Comparison of ENCODE assay signal across 8 cellular contexts in the genomic region with DNA sequence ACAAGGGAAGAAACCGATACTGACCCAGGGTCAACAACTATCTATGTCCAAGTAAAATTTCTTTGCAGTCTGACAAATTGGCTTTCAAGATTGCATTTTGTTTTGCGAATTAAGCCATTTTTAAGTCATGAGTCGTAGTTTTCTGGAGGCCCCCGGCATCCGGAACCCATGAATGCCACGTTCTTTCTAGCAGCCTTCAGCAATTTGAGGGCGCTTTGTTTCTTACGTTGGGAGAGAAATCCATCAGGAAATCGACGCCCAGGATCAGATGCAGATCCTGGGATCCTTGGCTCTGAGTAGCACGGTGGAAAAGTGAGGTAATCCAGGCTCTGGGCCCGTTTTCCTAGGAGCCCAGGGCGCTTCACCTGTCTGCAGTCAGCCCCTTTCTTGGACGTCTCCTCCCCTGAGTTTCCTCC. TPM values are rescaled to one million over a fixed set of nuclear protein-coding genes. Genes with fewer than 3 reads are reported as not detected.
A peak's percentile ranks its signal among the peaks of the same experiment; 100 is the strongest.
DNase-seq lines count a peak whose midpoint lies in the region; ATAC-seq and TF ChIP-seq lines count a peak whose summit lies in the region.

No MANE protein-coding gene starts in this region.

- WGBS in HUES64 = 4% methylated on average over 14 of the region's 14 CpGs
- WGBS in mesenchymal stem cell = 2% methylated on average over 14 of the region's 14 CpGs

- no peak overlapping the region for H2AK5ac ChIP-seq in mesenchymal stem cell (ENCODE audit: low read length, severe bottlenecking)

- no peak for TF ChIP-seq CTCF in brain microvascular endothelial cell (IDR thresholded peaks at IDR 0.05; ENCODE audit: low read depth, low read length, missing control alignments)
- no peak for TF ChIP-seq CTCF in uterus (IDR thresholded peaks at IDR 0.05)

- peak overlapping the region; percentile 96 for H4K8ac ChIP-seq in mesenchymal stem cell (ENCODE audit: low read length)

- H3K14ac ChIP-seq in mesenchymal stem cell (ENCODE audit: low read length in 2 of 2) = no peak overlapping the region

- no peak overlapping the region for H2BK120ac ChIP-seq in mesenchymal stem cell (ENCODE audit: low read depth, low read length)

- H3K9ac ChIP-seq in HUES64 (ENCODE audit: low read depth, low read length) (peak overlapping the region; percentile 97), mesenchymal stem cell (ENCODE audit: low read length) (peak overlapping the region; percentile 94)

- H2BK12ac ChIP-seq in mesenchymal stem cell (ENCODE audit: low read length in 2 of 2) = no peak overlapping the region

- H3K4ac ChIP-seq in mesenchymal stem cell (ENCODE audit: low read depth in 1 of 2, low read length in 2 of 2) = no peak overlapping the region

- no peak for TF ChIP-seq POLR2A in uterus (IDR thresholded peaks at IDR 0.05)

- peaks cover 15% of the 10 kb centered on the region for H3K79me1 ChIP-seq in mesenchymal stem cell (replicated peaks; ENCODE audit: low read length, poor library complexity, severe bottlenecking)

- H3K27me3 ChIP-seq in HUES64 (ENCODE audit: insufficient read depth, low read length) (no peaks in the 10 kb centered on the region), brain microvascular endothelial cell (replicated peaks) (no peaks in the 10 kb centered on the region), mesenchymal stem cell (ENCODE audit: control insufficient read depth in 1 of 2, insufficient read depth in 1 of 2, low read length in 2 of 2) (no peaks in the 10 kb centered on the region), uterus (no peaks in the 10 kb centered on the region)

- ATAC-seq in GM18858 (IDR thresholded peaks at IDR 0.05; ENCODE audit: unreplicated experiment) = peak; percentile 37

- H4K91ac ChIP-seq in mesenchymal stem cell (ENCODE audit: low read length) = no peak overlapping the region

- H3K18ac ChIP-seq in mesenchymal stem cell (ENCODE audit: low read depth in 1 of 2, low read length in 2 of 2) = peak overlapping the region; percentile 49 to 99

- H3K4me2 ChIP-seq in mesenchymal stem cell (ENCODE audit: low read length, poor library complexity, severe bottlenecking) = peak overlapping the region; percentile 98

- H3K4me1 ChIP-seq in HUES64 (ENCODE audit: insufficient read depth, low read length) (peaks cover 30% of the 10 kb centered on the region), mesenchymal stem cell (ENCODE audit: control insufficient read depth, insufficient read depth, low read depth, low read length) (peaks cover 5% of the 10 kb centered on the region), uterus (peaks cover 0 to 4% of the 10 kb centered on the region in 2 donors)

- peak; percentile 44 for DNase-seq in Ammon's horn (ENCODE audit: low spot score)
- no peak for DNase-seq in brain microvascular endothelial cell
- no peak for DNase-seq in mesenchymal stem cell
- no peak for DNase-seq in uterus
- DNase-seq in activated CD4-positive, CD25-positive, alpha-beta regulatory T cell (lab: John Stamatoyannopoulos, UW) = no peak
- no peak for DNase-seq in mesenteric fat pad (ENCODE audit: low spot score)

- H3K36me3 ChIP-seq in HUES64 (ENCODE audit: insufficient read depth, low read length) (0 out of 2 replicates have a peak, but pooled peaks cover 2% of the 10 kb centered on the region), brain microvascular endothelial cell (replicated peaks) (no peaks in the 10 kb centered on the region), mesenchymal stem cell (ENCODE audit: control insufficient read depth in 1 of 2, insufficient read depth in 2 of 2, low read depth in 1 of 2, low read length in 2 of 2) (peaks cover 0 to 1% of the 10 kb centered on the region in 2 experiments), uterus (no peaks in the 10 kb centered on the region)

- H3K9me3 ChIP-seq in HUES64 (ENCODE audit: insufficient read depth, low read depth, low read length) (no peaks in the 10 kb centered on the region), mesenchymal stem cell (ENCODE audit: control insufficient read depth, low read length) (no peaks in the 10 kb centered on the region), uterus (no peaks in the 10 kb centered on the region)

- intact Hi-C loops in uterus (cut with DNase I; ENCODE audit: low total_unique reads) = no loop called here

- in situ Hi-C loops in brain microvascular endothelial cell (cut with HindIII; ENCODE audit: low pct_ligation_motif_present, low sequenced_read_pairs) = no loop called here

- H2BK5ac ChIP-seq in mesenchymal stem cell (ENCODE audit: low read depth, low read length, poor library complexity, severe bottlenecking) = no peak overlapping the region

- H3K27ac ChIP-seq in HUES64 (ENCODE audit: low read depth, low read length) (peak overlapping the region; percentile 90), brain microvascular endothelial cell (peak overlapping the region; percentile 65), mesenchymal stem cell (ENCODE audit: low read length, poor library complexity, severe bottlenecking) (peak overlapping the region; percentile 48), uterus (peak overlapping the region; percentile 75 to 80)

- H3K4me3 ChIP-seq in HUES64 (ENCODE audit: low read length) (peak overlapping the region; percentile 66), brain microvascular endothelial cell (ENCODE audit: low read depth, low read length) (peak overlapping the region; percentile 94), mesenchymal stem cell (ENCODE audit: insufficient read depth in 1 of 2, low read depth in 1 of 2, low read length in 2 of 2) (peak overlapping the region; percentile 94 to 96), uterus (peak overlapping the region; percentile 59 to 66)

- H2BK15ac ChIP-seq in mesenchymal stem cell (ENCODE audit: low read depth, poor library complexity, severe bottlenecking) = no peak overlapping the region

- H2AFZ ChIP-seq in mesenchymal stem cell (ENCODE audit: low read depth, low read length) = peak overlapping the region; percentile 66

- no peak overlapping the region for H3K23ac ChIP-seq in mesenchymal stem cell (ENCODE audit: low read length in 2 of 2)

RNA-seq across cellular contexts. Expression of gene ABRACL, which starts 0.3 kb away (rescaled TPM):
- polyA plus RNA-seq in HUES64 (2013, experiment 1 of 2) = 140 TPM
- polyA plus RNA-seq in HUES64 (2013, experiment 2 of 2) = 144 TPM
- polyA plus RNA-seq in mesenchymal stem cell (2013, experiment 1 of 2) = 102 TPM
- 105 TPM for polyA plus RNA-seq in mesenchymal stem cell (2013, experiment 2 of 2)
- 1 to 10 TPM in 3 of 4 donors, not detected in 1; 6.2 to 10.0 (median 6.2) TPM for total RNA-seq in uterus
- total RNA-seq in mesenteric fat pad = 23.8 TPM

RNA-seq across cellular contexts. Expression of gene REPS1, which starts 40.2 kb away (rescaled TPM):
- 49.9 TPM for polyA plus RNA-seq in HUES64 (2013, experiment 1 of 2)
- polyA plus RNA-seq in HUES64 (2013, experiment 2 of 2) = 53.5 TPM
- 26.9 TPM for polyA plus RNA-seq in mesenchymal stem cell (2013, experiment 1 of 2)
- polyA plus RNA-seq in mesenchymal stem cell (2013, experiment 2 of 2) = 27.0 TPM
- total RNA-seq in uterus (100 to 1,000 TPM in 1 of 4 donors, 10 to 100 TPM in 3; 36.5 to 266 (median 70.7) TPM), mesenteric fat pad (34.5 TPM)
